12 cellular contexts compared by ENCODE assay signal in the genomic region with DNA sequence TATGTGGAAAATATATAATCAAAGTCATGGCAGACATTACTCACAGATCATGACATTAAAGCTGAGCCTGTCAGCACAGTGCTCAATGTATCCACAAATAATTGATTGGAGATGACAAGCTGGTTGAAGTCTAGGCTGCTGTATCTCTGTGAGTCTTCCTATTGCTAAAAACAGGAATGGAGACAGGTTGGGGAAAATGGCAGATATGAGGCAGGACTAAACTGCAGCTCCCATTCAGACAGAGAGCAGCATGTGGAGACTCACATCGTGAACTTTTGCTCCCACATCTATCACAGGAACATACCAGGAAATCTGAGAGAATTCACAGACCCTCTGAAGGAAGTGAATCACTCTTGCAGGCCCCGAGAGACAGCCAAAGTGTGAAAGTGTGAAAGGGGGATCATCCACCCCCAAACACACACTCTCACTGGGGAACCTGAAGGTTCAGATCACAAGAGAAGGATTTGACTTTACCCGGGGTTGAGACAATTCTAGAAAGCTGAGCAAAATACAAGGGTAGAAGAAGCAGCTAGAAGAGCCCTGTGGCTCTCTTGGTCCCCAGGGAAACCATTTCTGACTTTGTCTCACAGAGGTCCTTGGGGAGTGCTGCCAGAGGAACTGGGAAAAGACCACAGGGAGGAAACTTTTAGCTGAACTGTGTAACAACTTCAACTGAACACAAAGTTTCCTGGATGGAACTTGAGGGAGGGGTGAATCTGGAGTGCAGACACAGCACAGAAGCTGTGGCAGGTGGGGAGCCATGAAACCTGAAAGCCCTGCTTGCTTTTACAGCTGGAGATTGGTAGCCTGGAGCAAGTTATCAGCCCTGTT.
A peak's percentile ranks its signal among the peaks of the same experiment; 100 is the strongest.
DNase-seq lines count a peak whose midpoint lies in the region; ATAC-seq and TF ChIP-seq lines count a peak whose summit lies in the region.
"Had no signal": no experiment of that assay in that cellular context is flagged by ENCODE, and none has a peak within 500 bp of the region (broad histone marks: within the 10 kb centered on the region; RNA-seq: fewer than 3 reads in every experiment).

No MANE protein-coding gene starts in this region.

- ATAC-seq in HG02610 (IDR thresholded peaks at IDR 0.05; ENCODE audit: unreplicated experiment), result peak; percentile 56
- peak; percentile 50 for ATAC-seq in HG03571 (IDR thresholded peaks at IDR 0.05; ENCODE audit: unreplicated experiment)
- ATAC-seq: gastroesophageal sphincter had no signal

- H3K4me3 ChIP-seq in esophagus squamous epithelium, result no peak overlapping the region
- H3K4me3 ChIP-seq: gastroesophageal sphincter had no signal

- POLR2A ChIA-PET in activated CD4-positive, alpha-beta memory T cell treated with anti-CD3 and anti-CD28 coated beads for 36 hours (lab: Charles Lee), result no interaction called here
- POLR2A ChIA-PET in activated CD4-positive, alpha-beta memory T cell treated with anti-CD3 and anti-CD28 coated beads, Interleukin-2, amount 10 ng/mL, durations not matched to agents 7 days and 5 days (lab: Charles Lee), result no interaction called here

- WGBS in esophagus squamous epithelium, 2 donors, result 30 to 38% methylated on average over 3 of the region's 3 CpGs

- no peaks in the 10 kb centered on the region for H3K36me3 ChIP-seq in esophagus squamous epithelium
- H3K36me3 ChIP-seq: gastroesophageal sphincter had no signal

- no peak for TF ChIP-seq CTCF in esophagus squamous epithelium (IDR thresholded peaks at IDR 0.05)

- H3K27me3 Mint-ChIP-seq in activated CD4-positive, alpha-beta memory T cell treated with anti-CD3 and anti-CD28 coated beads for 36 hours, result peaks cover 9% of the 10 kb centered on the region
- H3K27me3 Mint-ChIP-seq in activated CD4-positive, alpha-beta memory T cell treated with anti-CD3 and anti-CD28 coated beads, Interleukin-2, amount 10 ng/mL, durations not matched to agents 7 days and 5 days, result peaks cover 30% of the 10 kb centered on the region

- H3K9me3 ChIP-seq in esophagus squamous epithelium, result no peaks in the 10 kb centered on the region
- H3K9me3 ChIP-seq: gastroesophageal sphincter had no signal

- H3K4me3 Mint-ChIP-seq in activated CD4-positive, alpha-beta memory T cell treated with anti-CD3 and anti-CD28 coated beads for 36 hours, result no peak overlapping the region
- H3K4me3 Mint-ChIP-seq in activated CD4-positive, alpha-beta memory T cell treated with anti-CD3 and anti-CD28 coated beads, Interleukin-2, amount 10 ng/mL, durations not matched to agents 7 days and 5 days, result no peak overlapping the region

- TF ChIP-seq POLR2A in esophagus squamous epithelium (IDR thresholded peaks at IDR 0.05), result no peak

- no peak overlapping the region for H3K27ac Mint-ChIP-seq in activated CD4-positive, alpha-beta memory T cell treated with anti-CD3 and anti-CD28 coated beads for 36 hours
- H3K27ac Mint-ChIP-seq in activated CD4-positive, alpha-beta memory T cell treated with anti-CD3 and anti-CD28 coated beads, Interleukin-2, amount 10 ng/mL, durations not matched to agents 7 days and 5 days, result no peak overlapping the region

- no peak overlapping the region for H3K27ac ChIP-seq in esophagus squamous epithelium
- H3K27ac ChIP-seq: gastroesophageal sphincter, parathyroid adenoma had no signal

- H3K27me3 ChIP-seq in esophagus squamous epithelium, result no peaks in the 10 kb centered on the region
- H3K27me3 ChIP-seq: gastroesophageal sphincter had no signal

- H3K9me3 Mint-ChIP-seq in activated CD4-positive, alpha-beta memory T cell treated with anti-CD3 and anti-CD28 coated beads for 36 hours, result no peaks in the 10 kb centered on the region
- no peaks in the 10 kb centered on the region for H3K9me3 Mint-ChIP-seq in activated CD4-positive, alpha-beta memory T cell treated with anti-CD3 and anti-CD28 coated beads, Interleukin-2, amount 10 ng/mL, durations not matched to agents 7 days and 5 days

- CTCF ChIA-PET in activated CD4-positive, alpha-beta memory T cell treated with anti-CD3 and anti-CD28 coated beads for 36 hours (lab: Charles Lee), result no interaction called here
- CTCF ChIA-PET in activated CD4-positive, alpha-beta memory T cell treated with anti-CD3 and anti-CD28 coated beads, Interleukin-2, amount 10 ng/mL, durations not matched to agents 7 days and 5 days (lab: Charles Lee), result interaction anchor here (1.2 kb wide), 1 partner anchor 101 kb away, joined by 3 read pairs; no protein-coding TSS in a partner anchor

- H3K4me1 ChIP-seq in esophagus squamous epithelium, result no peaks in the 10 kb centered on the region
- H3K4me1 ChIP-seq: gastroesophageal sphincter, parathyroid adenoma had no signal

- H3K36me3 Mint-ChIP-seq in activated CD4-positive, alpha-beta memory T cell treated with anti-CD3 and anti-CD28 coated beads for 36 hours, result no peaks in the 10 kb centered on the region
- H3K36me3 Mint-ChIP-seq in activated CD4-positive, alpha-beta memory T cell treated with anti-CD3 and anti-CD28 coated beads, Interleukin-2, amount 10 ng/mL, durations not matched to agents 7 days and 5 days (ENCODE audit: low read depth), result no peaks in the 10 kb centered on the region

- peak; percentile 26 for DNase-seq in activated CD4-positive, alpha-beta memory T cell treated with anti-CD3 and anti-CD28 coated beads for 36 hours
- no peak for DNase-seq in activated CD4-positive, alpha-beta memory T cell treated with anti-CD3 and anti-CD28 coated beads, Interleukin-2, amount 10 ng/mL, durations not matched to agents 7 days and 5 days
- DNase-seq in stimulated activated CD8-positive, alpha-beta memory T cell treated with anti-CD3 and anti-CD28 coated beads, Interleukin-4, amount 100 ng/mL, for 48 hours, result peak; percentile 33
- DNase-seq in SIG-M5 (lab: John Stamatoyannopoulos, UW) (no peak), esophagus squamous epithelium (lab: John Stamatoyannopoulos, UW) (no peak), globus pallidus (ENCODE audit: low spot score) (no peak)
- DNase-seq: NCI-H187 treated with DMSO at 0.1 percent for 48 hours; stimulated activated naive CD4-positive, alpha-beta T cell treated with Interleukin-2 at 50 U/mL for 16 hours had no signal

- intact Hi-C loops in activated CD4-positive, alpha-beta memory T cell treated with anti-CD3 and anti-CD28 coated beads for 36 hours (cut with micrococcal nuclease), result loop anchor here (5.0 kb wide), 1 partner anchor 42 kb away; no protein-coding TSS in a partner anchor
- intact Hi-C loops in esophagus squamous epithelium (cut with DNase I), result no loop called here

- H3K4me1 Mint-ChIP-seq in activated CD4-positive, alpha-beta memory T cell treated with anti-CD3 and anti-CD28 coated beads for 36 hours (ENCODE audit: low read depth), result peaks cover 4% of the 10 kb centered on the region
- H3K4me1 Mint-ChIP-seq in activated CD4-positive, alpha-beta memory T cell treated with anti-CD3 and anti-CD28 coated beads, Interleukin-2, amount 10 ng/mL, durations not matched to agents 7 days and 5 days, result peaks cover 4% of the 10 kb centered on the region

Comparison
In these comparisons a context has a peak if more than half of its experiments do, and no peak if none do; other contexts are left out.
1. DNase-seq: peak in activated CD4-positive, alpha-beta memory T cell treated with anti-CD3 and anti-CD28 coated beads for 36 hours (single experiment) and stimulated activated CD8-positive, alpha-beta memory T cell treated with anti-CD3 and anti-CD28 coated beads, Interleukin-4, amount 100 ng/mL, for 48 hours (single experiment); none in activated CD4-positive, alpha-beta memory T cell treated with anti-CD3 and anti-CD28 coated beads, Interleukin-2, amount 10 ng/mL, durations not matched to agents 7 days and 5 days (single experiment), SIG-M5 (single experiment), esophagus squamous epithelium (single experiment) and globus pallidus (single experiment).